In genomic region chr17:42531455-42532354, GRCh38 we compare ENCODE assay signal across 8 cellular contexts. TPM values are rescaled to one million over a fixed set of nuclear protein-coding genes. Genes with fewer than 3 reads are reported as not detected.
DNase-seq lines count a peak whose midpoint lies in the region; ATAC-seq and TF ChIP-seq lines count a peak whose summit lies in the region.

No MANE protein-coding gene starts in this region.

- H3K36me3 ChIP-seq in HCT116 (ENCODE audit: control insufficient read depth in 1 of 2, insufficient read depth in 2 of 2, low read length in 2 of 2): no peaks in the 10 kb centered on the region
- H3K36me3 ChIP-seq in gastroesophageal sphincter: no peaks in the 10 kb centered on the region
- H3K36me3 ChIP-seq in neuron (ENCODE audit: insufficient read depth, low read length): no peaks in the 10 kb centered on the region
- no peaks in the 10 kb centered on the region for H3K36me3 ChIP-seq in aorta (ENCODE audit: control insufficient read depth in 1 of 2, insufficient read depth in 2 of 2, low read length in 1 of 2)

- RAD21 ChIA-PET in HCT116 (lab: Charles Lee; ENCODE audit: low non-redundant PET in 1 of 2, low total read pairs in 2 of 2, uncharacterized antibody in 2 of 2, unreplicated experiment in 2 of 2): no interaction called here

- H3K4me2 ChIP-seq in HCT116 (ENCODE audit: low read length): peak overlapping the region; percentile 80

- H3K4me3 ChIP-seq in HCT116 (replicated peaks in 1 of 2; ENCODE audit: low read depth in 1 of 2, low read length in 2 of 2) (peak overlapping the region; percentile 32 to 55), gastroesophageal sphincter (peak overlapping the region; percentile 39 to 62), neuron (ENCODE audit: low read length) (peak overlapping the region; percentile 56), aorta (ENCODE audit: low read length in 2 of 2) (peak overlapping the region; percentile 21 to 52)

- intact Hi-C loops in HCT116 (cut with micrococcal nuclease) (no loop called here), aorta (cut with DNase I) (no loop called here)

- H3K4me1 ChIP-seq in HCT116 (ENCODE audit: control insufficient read depth in 1 of 2, insufficient read depth in 2 of 2, low read length in 2 of 2): peaks cover 25 to 53% of the 10 kb centered on the region in 2 experiments
- H3K4me1 ChIP-seq in gastroesophageal sphincter: peaks cover 0 to 60% (median 13%) of the 10 kb centered on the region in 3 donors
- H3K4me1 ChIP-seq in neuron (ENCODE audit: insufficient read depth, low read length): peaks cover 21% of the 10 kb centered on the region
- H3K4me1 ChIP-seq in aorta (ENCODE audit: control insufficient read depth in 1 of 2, insufficient read depth in 2 of 2, low read length in 2 of 2): no peaks in the 10 kb centered on the region

- H3K9ac ChIP-seq in HCT116 (ENCODE audit: low read length): peak overlapping the region; percentile 61

- no peaks in the 10 kb centered on the region for H3K9me2 ChIP-seq in HCT116 (ENCODE audit: insufficient read depth)

- POLR2A ChIA-PET in HCT116 (lab: Charles Lee): interaction anchor here (2.0 kb wide), 1 partner anchor 12 kb away, joined by 5 read pairs; no protein-coding TSS in a partner anchor

- H3K9me3 ChIP-seq in HCT116 (ENCODE audit: control insufficient read depth in 1 of 2, insufficient read depth in 1 of 2, low read depth in 1 of 2, low read length in 2 of 2): no peaks in the 10 kb centered on the region
- H3K9me3 ChIP-seq in gastroesophageal sphincter: no peaks in the 10 kb centered on the region
- H3K9me3 ChIP-seq in neuron (ENCODE audit: low read length): no peaks in the 10 kb centered on the region
- H3K9me3 ChIP-seq in aorta (ENCODE audit: control insufficient read depth, low read length): no peaks in the 10 kb centered on the region

- ATAC-seq in HCT116: peak; percentile 25
- peak; percentile 38 for ATAC-seq in gastroesophageal sphincter
- ATAC-seq in aorta (ENCODE audit: low FRiP score): peak; percentile 34
- no peak for ATAC-seq in HG03196 (IDR thresholded peaks at IDR 0.05; ENCODE audit: unreplicated experiment)

- TF ChIP-seq RAD21 in HCT116 (IDR thresholded peaks at IDR 0.05; ENCODE audit: low read depth): peak; percentile 27; the same call in 1 of the 2 replicates

- H3K79me2 ChIP-seq in HCT116 (ENCODE audit: insufficient read depth, low read length): no peaks in the 10 kb centered on the region

- BruUV-seq in HCT116 (replicated peaks; lab: Mats Ljungman, UMichigan): no TSS peak

- H2AFZ ChIP-seq in HCT116 (ENCODE audit: low read depth, low read length, poor library complexity, severe bottlenecking) (peak overlapping the region; percentile 95), neuron (ENCODE audit: low read depth, low read length) (no peak overlapping the region)

- CTCF ChIA-PET in HCT116 (lab: Charles Lee): interaction anchor here (1.3 kb wide), 1 partner anchor 124 kb away, joined by 3 read pairs; no protein-coding TSS in a partner anchor

- no peaks in the 10 kb centered on the region for H3K27me3 ChIP-seq in HCT116 (ENCODE audit: insufficient read depth, low read length)
- no peaks in the 10 kb centered on the region for H3K27me3 ChIP-seq in gastroesophageal sphincter
- no peaks in the 10 kb centered on the region for H3K27me3 ChIP-seq in neuron (ENCODE audit: insufficient read depth, low read length)
- no peaks in the 10 kb centered on the region for H3K27me3 ChIP-seq in aorta (ENCODE audit: control insufficient read depth in 1 of 2, insufficient read depth in 2 of 2, low read length in 1 of 2)

- WGBS in gastroesophageal sphincter (ENCODE audit: low coverage in 1 of 2), 2 donors: 7% methylated on average over 15 of the region's 60 CpGs; no CpG with 5 or more reads in 1 of the 2 donors
- 12 to 25% methylated on average over 28 to 60 of the region's 60 CpGs for WGBS in aorta, 2 donors

- H4K20me1 ChIP-seq in HCT116 (ENCODE audit: insufficient read depth): no peaks in the 10 kb centered on the region

- TF ChIP-seq CTCF in C4-2B (conservative IDR thresholded peaks at IDR 0.05) (no peak; the same call in 1 of the 2 replicates), HCT116 (IDR thresholded peaks at IDR 0.05 in 2 of 3, conservative IDR thresholded peaks at IDR 0.05 in 1 of 3; ENCODE audit: borderline replicate concordance in 1 of 3, insufficient read depth in 1 of 3, low read depth in 2 of 3, low read length in 2 of 3) (peak in 2 of 3 experiments; percentile 31 to 36; a peak in 3 of 6 replicates), gastroesophageal sphincter (IDR thresholded peaks at IDR 0.05) (peak in 3 of 4 experiments; percentile 64 to 84 (median 79))

- DNase-seq in HCT116 (ENCODE audit: low read depth, low spot score) (no peak), activated gamma-delta T cell treated with Interleukin-2 at 50 U/mL for 16 hours (peak; percentile 41), aorta (peak; percentile 78 to 88)

- no peak for TF ChIP-seq EP300 in gastroesophageal sphincter (IDR thresholded peaks at IDR 0.05)

- TF ChIP-seq POLR2A in HCT116 (IDR thresholded peaks at IDR 0.05; ENCODE audit: borderline replicate concordance, extremely low read depth, insufficient read depth, insufficient read length) (no peak), gastroesophageal sphincter (IDR thresholded peaks at IDR 0.05) (peak; percentile 35 to 49)

- H3K27ac ChIP-seq in C4-2B: peak overlapping the region; percentile 45
- H3K27ac ChIP-seq in HCT116 (ENCODE audit: low read depth, low read length): peak overlapping the region; percentile 60
- H3K27ac ChIP-seq in gastroesophageal sphincter: peak overlapping the region; percentile 54 to 93 (median 88)
- H3K27ac ChIP-seq in aorta (ENCODE audit: low read depth in 1 of 2, low read length in 2 of 2): peak overlapping the region; percentile 69 to 85

TF ChIP-seq in HCT116, 20 proteins besides CTCF, POLR2A, EP300 and RAD21:
- 0 out of 2 replicates have a peak, but pooled peaks have one; percentile 10 for TF ChIP-seq CBX3 (IDR thresholded peaks at IDR 0.05; ENCODE audit: low read depth)
- peak; percentile 22; the same call in 1 of the 2 replicates for TF ChIP-seq POLR2AphosphoS5 (IDR thresholded peaks at IDR 0.05; ENCODE audit: low read depth, low read length)
- TF ChIP-seq MAX (IDR thresholded peaks at IDR 0.05): peak; percentile 67
- TF ChIP-seq FOSL1 (IDR thresholded peaks at IDR 0.05; ENCODE audit: low read depth): no peak

TF ChIP-seq in PFSK-1, 5 proteins besides CTCF, POLR2A, EP300 and RAD21 (continues in another document):
- TF ChIP-seq POLR2AphosphoS5 (IDR thresholded peaks at IDR 0.05; ENCODE audit: low read depth, low read length) (no peak), FOXP2 (optimal IDR thresholded peaks at IDR 0.05; ENCODE audit: borderline replicate concordance, extremely low read depth, extremely low read length, insufficient read depth) (peak; percentile 55), TAF1 (IDR thresholded peaks at IDR 0.05; ENCODE audit: borderline replicate concordance, insufficient read depth, low read length) (no peak), REST (IDR thresholded peaks at IDR 0.05; ENCODE audit: insufficient read depth in 1 of 2, low read depth in 2 of 2, low read length in 2 of 2) (no peak)

RNA-seq across cellular contexts. Expression of gene NAGLU, which starts 4.3 kb away (rescaled TPM):
- total RNA-seq in HCT116 (2021; ENCODE audit: unreplicated experiment) (17.7 TPM), gastroesophageal sphincter (10 to 100 TPM; 31.9 to 46.9 (median 35.7) TPM), aorta (10 to 100 TPM; 38.8 to 41.9 TPM)
- 10.5 and 11.0 TPM in 2 replicates for polyA plus RNA-seq in HCT116 (2012)
- polyA plus RNA-seq in PFSK-1 (2012; ENCODE audit: insufficient read length, low read depth): 31.1 TPM
- polyA plus RNA-seq in aorta: 10 to 100 TPM; 22.3 to 75.0 TPM

RNA-seq across cellular contexts. Expression of gene HSD17B1, which starts 21.0 kb away (rescaled TPM):
- total RNA-seq in HCT116 (2021; ENCODE audit: unreplicated experiment): 1.4 TPM
- polyA plus RNA-seq in HCT116 (2012): 1.6 and 1.8 TPM in 2 replicates
- 13.9 TPM for polyA plus RNA-seq in PFSK-1 (2012; ENCODE audit: insufficient read length, low read depth)
- total RNA-seq in gastroesophageal sphincter: 1 to 10 TPM in 1 of 4 donors, under 1 TPM in 3; 0.39 to 1.4 (median 0.69) TPM
- total RNA-seq in aorta: 1 to 10 TPM in 1 of 2 donors, under 1 TPM in 1; 0.62 to 1.3 TPM
- 1 to 10 TPM in 1 of 2 donors, under 1 TPM in 1; 0.50 to 7.6 TPM for polyA plus RNA-seq in aorta

RNA-seq across cellular contexts. Expression of gene COASY, which starts 30.2 kb away (rescaled TPM):
- total RNA-seq in HCT116 (2021; ENCODE audit: unreplicated experiment) (137 TPM), gastroesophageal sphincter (10 to 100 TPM; 16.8 to 25.8 (median 19.9) TPM), aorta (10 to 100 TPM; 34.0 to 43.2 TPM)
- polyA plus RNA-seq in HCT116 (2012): 108 and 113 TPM in 2 replicates
- polyA plus RNA-seq in PFSK-1 (2012; ENCODE audit: insufficient read length, low read depth): 178 TPM
- 10 to 100 TPM; 23.0 to 89.5 TPM for polyA plus RNA-seq in aorta

RNA-seq across cellular contexts. Expression of gene MLX, which starts 35.2 kb away (rescaled TPM):
- total RNA-seq in HCT116 (2021; ENCODE audit: unreplicated experiment) (47.9 TPM), gastroesophageal sphincter (10 to 100 TPM; 24.4 to 33.9 (median 26.0) TPM), aorta (10 to 100 TPM; 31.9 to 34.2 TPM)
- 51.7 and 52.4 TPM in 2 replicates for polyA plus RNA-seq in HCT116 (2012)
- polyA plus RNA-seq in PFSK-1 (2012; ENCODE audit: insufficient read length, low read depth): 117 TPM
- polyA plus RNA-seq in aorta: 10 to 100 TPM; 33.8 to 38.6 TPM

RNA-seq across cellular contexts. Expression of gene PSMC3IP, which starts 45.8 kb away (rescaled TPM):
- total RNA-seq in HCT116 (2021; ENCODE audit: unreplicated experiment): 24.3 TPM
- polyA plus RNA-seq in HCT116 (2012): 15.4 and 18.2 TPM in 2 replicates
- polyA plus RNA-seq in PFSK-1 (2012; ENCODE audit: insufficient read length, low read depth): 26.1 TPM
- total RNA-seq in gastroesophageal sphincter: 1 to 10 TPM; 4.0 to 6.8 (median 4.8) TPM
- 1 to 10 TPM; 3.9 to 5.2 TPM for total RNA-seq in aorta
- 10 to 100 TPM in 1 of 2 donors, 1 to 10 TPM in 1; 3.8 to 14.4 TPM for polyA plus RNA-seq in aorta
